Comparison of ENCODE assay signal across 33 cellular contexts in the genomic region with DNA sequence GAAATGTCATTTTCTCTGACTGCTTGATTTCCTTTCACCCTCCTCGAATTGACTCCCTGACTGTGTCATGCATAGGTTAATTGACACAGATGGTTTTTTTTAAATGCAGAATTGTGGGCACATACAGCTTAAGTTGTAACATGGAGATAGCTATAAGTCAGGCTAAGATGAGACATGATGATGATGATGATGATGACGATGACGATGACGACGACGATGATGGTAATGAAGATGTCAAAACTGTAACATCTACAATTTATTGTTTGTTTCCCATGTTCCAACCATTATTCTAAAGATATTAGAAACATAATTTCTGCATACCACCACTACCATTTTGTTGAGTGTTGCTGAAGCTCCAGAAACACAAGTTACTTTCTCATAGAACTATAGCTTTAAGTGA.
DNase-seq lines count a peak whose midpoint lies in the region; ATAC-seq, FAIRE-seq and TF ChIP-seq lines count a peak whose summit lies in the region.
"Had no signal": no experiment of that assay in that cellular context is flagged by ENCODE, and none has a peak within 500 bp of the region (broad histone marks: within the 10 kb centered on the region; RNA-seq: fewer than 3 reads in every experiment).

No MANE protein-coding gene starts in this region.

- H3K9ac ChIP-seq in HepG2 (ENCODE audit: insufficient read depth, low read depth, low read length) (no peak overlapping the region), neural cell (ENCODE audit: low read length) (no peak overlapping the region)
- H3K9ac ChIP-seq: BLaER1; BLaER1 treated with 17β-estradiol and CSF1 and Interleukin-3, amounts not matched to agents 10 nM and 100 nM had no signal

- no peak for DNase-seq in HepG2 (ENCODE audit: low spot score)
- no peak for DNase-seq in right lobe of liver
- DNase-seq: 8988T; ACHN; AML-193; BE2C; C1 segment of cervical spinal cord; Caco-2; Calu3; CD4-positive, alpha-beta memory T cell; CD4-positive, alpha-beta T cell; CD4-positive, CD25-positive, alpha-beta regulatory T cell; CD8-positive, alpha-beta memory T cell; CD8-positive, alpha-beta T cell; COR-L47; DMS 273 treated with DMSO at 0.1 percent for 48 hours; DMS153; DMS53; DMS79; DMS79 treated with DMSO at 0.1 percent for 48 hours; DND-41; EL had no signal

- WGBS in HepG2 (ENCODE audit: low lambda C conversion rate) = 63% methylated on average over 6 of the region's 6 CpGs
- 86% methylated on average over 6 of the region's 6 CpGs for WGBS in right lobe of liver (ENCODE audit: insufficient coverage, low coverage, low lambda C conversion rate, missing lambda C conversion rate)

- H3K27ac ChIP-seq in HepG2 (ENCODE audit: extremely low read length, insufficient read depth, low read length) (no peak overlapping the region), right lobe of liver (no peak overlapping the region), HEK293 (ENCODE audit: extremely low read depth, low read depth, low read length) (no peak overlapping the region), neural cell (ENCODE audit: low read length) (peak overlapping the region; percentile 11)
- H3K27ac ChIP-seq: 22Rv1; A549; BLaER1; BLaER1 treated with 17β-estradiol and CSF1 and Interleukin-3, amounts not matched to agents 10 nM and 100 nM; C4-2B had no signal

- H3K4me2 ChIP-seq in HepG2 (ENCODE audit: low read depth, low read length) (no peak overlapping the region), neural cell (ENCODE audit: low read length) (peak overlapping the region; percentile 25)
- H3K4me2 ChIP-seq: A549; BLaER1; BLaER1 treated with 17β-estradiol and CSF1 and Interleukin-3, amounts not matched to agents 10 nM and 100 nM had no signal

- H3K4me1 ChIP-seq in HepG2 (ENCODE audit: insufficient read depth, low read length) (no peaks in the 10 kb centered on the region), right lobe of liver (no peaks in the 10 kb centered on the region), HEK293 (ENCODE audit: control insufficient read depth, insufficient read depth, low read length) (no peaks in the 10 kb centered on the region)
- H3K4me1 ChIP-seq: A549; BE2C; BLaER1; BLaER1 treated with 17β-estradiol and CSF1 and Interleukin-3, amounts not matched to agents 10 nM and 100 nM; Caco-2 had no signal

- peaks cover under 1% of the 10 kb centered on the region for H3F3A ChIP-seq in neural cell (ENCODE audit: insufficient read depth, low read length, poor library complexity, severe bottlenecking)

- in situ Hi-C loops in HepG2 (cut with HindIII; ENCODE audit: extremely low pct_ligation_motif_present, low pct_unique_long_range_greater_than_20kb) = no loop called here

- CTCF ChIA-PET in HepG2 (lab: Yijun Ruan, JAX; ENCODE audit: low intra/inter-chr PET ratio, low total read pairs) = no interaction called here
- CTCF ChIA-PET in HEK293 (lab: Yijun Ruan, JAX) = interaction anchor here (0.5 to 0.6 kb wide), 2 partner anchors 146 to 1979 kb away, joined by 3 to 4 read pairs; no protein-coding TSS in a partner anchor

- TF ChIP-seq CTCF in HepG2 (CRISPR knock-in tag; IDR thresholded peaks at IDR 0.05) (no peak), right lobe of liver (IDR thresholded peaks at IDR 0.05) (no peak), HEK293 (tag by site-specific recombination; IDR thresholded peaks at IDR 0.05) (no peak), neural cell (IDR thresholded peaks at IDR 0.05; ENCODE audit: poor library complexity, severe bottlenecking) (no peak)

- H3K27me3 ChIP-seq in HepG2 (ENCODE audit: control insufficient read depth in 1 of 2, insufficient read depth in 2 of 2, low read length in 2 of 2) (no peaks in the 10 kb centered on the region), right lobe of liver (no peaks in the 10 kb centered on the region), neural cell (ENCODE audit: insufficient read depth, low read depth, low read length) (no peaks in the 10 kb centered on the region)
- H3K27me3 ChIP-seq: BE2C; BLaER1; BLaER1 treated with 17β-estradiol and CSF1 and Interleukin-3, amounts not matched to agents 10 nM and 100 nM had no signal

- BruUV-seq in HepG2 (replicated peaks; lab: Mats Ljungman, UMichigan) = no TSS peak

- POLR2A ChIA-PET in HepG2 (lab: Yijun Ruan, JAX) = no interaction called here
- POLR2A ChIA-PET in HEK293 (lab: Yijun Ruan, JAX) = no interaction called here

- no peak for FAIRE-seq in HepG2 (lab: Jason Lieb, UNC)
- FAIRE-seq: A204.1, A549, D721Med had no signal

- H3K9me2 ChIP-seq in neural cell (ENCODE audit: insufficient read depth, low read length) = no peaks in the 10 kb centered on the region

- no peaks in the 10 kb centered on the region for H4K20me1 ChIP-seq in HepG2 (ENCODE audit: insufficient read depth, low read length)
- no peaks in the 10 kb centered on the region for H4K20me1 ChIP-seq in neural cell (ENCODE audit: insufficient read depth)
- H4K20me1 ChIP-seq: BLaER1; BLaER1 treated with 17β-estradiol and CSF1 and Interleukin-3, amounts not matched to agents 10 nM and 100 nM had no signal

- H3K36me3 ChIP-seq in HepG2 (replicated peaks in 1 of 2; ENCODE audit: control insufficient read depth in 1 of 2, insufficient read depth in 2 of 2, low read length in 2 of 2) (no peaks in the 10 kb centered on the region), right lobe of liver (no peaks in the 10 kb centered on the region), HEK293 (ENCODE audit: control insufficient read depth in 2 of 2, insufficient read depth in 1 of 2, low read length in 2 of 2) (no peaks in the 10 kb centered on the region), neural cell (ENCODE audit: insufficient read depth, low read length) (no peaks in the 10 kb centered on the region)
- H3K36me3 ChIP-seq: BE2C; BLaER1; BLaER1 treated with 17β-estradiol and CSF1 and Interleukin-3, amounts not matched to agents 10 nM and 100 nM had no signal

- H2AFZ ChIP-seq in HepG2 (ENCODE audit: low read length) (no peak overlapping the region), neural cell (ENCODE audit: low read depth, low read length) (no peak overlapping the region)

- no peak for ATAC-seq in HepG2
- no peak for ATAC-seq in right lobe of liver
- no peak for ATAC-seq in GM19395 (IDR thresholded peaks at IDR 0.05; ENCODE audit: unreplicated experiment)
- no peak for ATAC-seq in HG02623 (IDR thresholded peaks at IDR 0.05; ENCODE audit: unreplicated experiment)
- ATAC-seq: A549; CD8-positive, alpha-beta T cell had no signal

- H3K9me3 ChIP-seq in HepG2 (ENCODE audit: low read length) (peaks cover 96% of the 10 kb centered on the region), right lobe of liver (no peaks in the 10 kb centered on the region), HEK293 (ENCODE audit: control insufficient read depth, insufficient read depth, low read depth, low read length) (no peaks in the 10 kb centered on the region), neural cell (ENCODE audit: low read length) (no peaks in the 10 kb centered on the region)
- H3K9me3 ChIP-seq: A549; BE2C; BLaER1; BLaER1 treated with 17β-estradiol and CSF1 and Interleukin-3, amounts not matched to agents 10 nM and 100 nM; Caco-2 had no signal

- intact Hi-C loops in HepG2 (cut with micrococcal nuclease; ENCODE audit: unreplicated experiment) = no loop called here
- intact Hi-C loops in right lobe of liver (cut with DNase I) = no loop called here

- no peak for TF ChIP-seq RAD21 in HepG2 (CRISPR knock-in tag; IDR thresholded peaks at IDR 0.05)
- no peak for TF ChIP-seq RAD21 in neural cell (conservative IDR thresholded peaks at IDR 0.05)

- TF ChIP-seq POLR2A in HepG2 (IDR thresholded peaks at IDR 0.05; ENCODE audit: insufficient read depth in 1 of 2, low read depth in 2 of 2, low read length in 2 of 2) (no peak), right lobe of liver (IDR thresholded peaks at IDR 0.05) (no peak)

- H3K4me3 ChIP-seq in HepG2 (replicated peaks in 1 of 3; ENCODE audit: insufficient read depth in 1 of 3, low read depth in 2 of 3, low read length in 3 of 3) = no peak overlapping the region
- no peak overlapping the region for H3K4me3 ChIP-seq in right lobe of liver
- H3K4me3 ChIP-seq in HEK293 (ENCODE audit: low read depth, low read length) = no peak overlapping the region
- H3K4me3 ChIP-seq in neural cell (ENCODE audit: low read length) = no peak overlapping the region
- H3K4me3 ChIP-seq: A549; BLaER1; BLaER1 treated with 17β-estradiol and CSF1 and Interleukin-3, amounts not matched to agents 10 nM and 100 nM had no signal

- H3K79me2 ChIP-seq in HepG2 (ENCODE audit: insufficient read depth, low read length) = no peaks in the 10 kb centered on the region
- no peaks in the 10 kb centered on the region for H3K79me2 ChIP-seq in neural cell (replicated peaks; ENCODE audit: insufficient read depth, low read length)

- TF ChIP-seq EP300 in HepG2 (IDR thresholded peaks at IDR 0.05; ENCODE audit: low read depth in 2 of 2, low read length in 2 of 2) = no peak
- no peak for TF ChIP-seq EP300 in HepG2 (CRISPR knock-in tag; IDR thresholded peaks at IDR 0.05; ENCODE audit: borderline replicate concordance)
- peak; percentile 5 for TF ChIP-seq EP300 in neural cell (conservative IDR thresholded peaks at IDR 0.05; ENCODE audit: poor library complexity, severe bottlenecking)

TF ChIP-seq in HepG2, 621 proteins besides CTCF, POLR2A, EP300 and RAD21:
- TF ChIP-seq TBL1XR1 (IDR thresholded peaks at IDR 0.05; ENCODE audit: borderline replicate concordance, low read length, partially characterized antibody) (no peak), CREB1 (IDR thresholded peaks at IDR 0.05) (peak; percentile 85), CREB1 (CRISPR knock-in tag; IDR thresholded peaks at IDR 0.05) (no peak)

TF ChIP-seq in HEK293, 187 proteins besides CTCF, POLR2A, EP300 and RAD21 (continues in another document):
- no peak for TF ChIP-seq ZNF660 (tag by site-specific recombination; IDR thresholded peaks at IDR 0.05)

TF ChIP-seq in neural cell, 6 proteins besides CTCF, POLR2A, EP300 and RAD21:
- TF ChIP-seq MXI1 (conservative IDR thresholded peaks at IDR 0.05; ENCODE audit: poor library complexity, severe bottlenecking) = no peak
- peak; percentile 21 for TF ChIP-seq POLR2AphosphoS5 (IDR thresholded peaks at IDR 0.05)
- no peak for TF ChIP-seq TAF1 (IDR thresholded peaks at IDR 0.05; ENCODE audit: low read depth)

Comparison
In these comparisons a context has a peak if more than half of its experiments do, and no peak if none do; other contexts are left out.
1. Of the 63 proteins assayed by ChIP-seq in both HepG2 and HEK293: peak only in HepG2: none; only in HEK293: ZNF513; in both: none; in neither: 62.